ENCODE assay signal across 10 cellular contexts in the genomic region with DNA sequence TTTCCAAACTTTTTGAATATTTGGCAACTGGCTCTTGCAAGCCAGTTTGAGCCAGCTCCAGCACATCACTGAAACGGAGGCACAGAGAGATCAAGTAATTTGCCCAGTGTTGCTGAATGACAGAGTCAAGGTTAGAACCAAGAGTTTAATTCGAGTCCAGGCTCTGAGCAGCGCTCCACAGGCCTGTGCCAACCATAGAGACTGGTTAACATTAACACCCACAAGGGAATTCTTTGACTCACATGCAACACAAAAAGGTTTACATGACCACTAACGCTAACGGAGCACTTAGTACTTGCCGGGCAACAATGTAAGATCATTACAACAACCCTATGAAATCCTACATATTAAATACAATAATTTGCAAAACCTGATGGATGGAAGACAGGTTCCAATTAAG. TPM values are rescaled to one million over a fixed set of nuclear protein-coding genes. Genes with fewer than 3 reads are reported as not detected.
A peak's percentile ranks its signal among the peaks of the same experiment; 100 is the strongest.
DNase-seq lines count a peak whose midpoint lies in the region; ATAC-seq and TF ChIP-seq lines count a peak whose summit lies in the region.
"Had no signal": no experiment of that assay in that cellular context is flagged by ENCODE, and none has a peak within 500 bp of the region (broad histone marks: within the 10 kb centered on the region; RNA-seq: fewer than 3 reads in every experiment).

No MANE protein-coding gene starts in this region.

- H3K4me1 Mint-ChIP-seq in endodermal cell = peaks cover 22% of the 10 kb centered on the region

- H3K4me3 ChIP-seq in Panc1 (ENCODE audit: low read depth in 2 of 2, low read length in 2 of 2) (peak overlapping the region; percentile 75 to 82), colonic mucosa (peak overlapping the region; percentile 79), sigmoid colon (peak overlapping the region; percentile 73 to 96 (median 82)), endodermal cell (ENCODE audit: low read length) (no peak overlapping the region)

- H3K9ac ChIP-seq in colonic mucosa (ENCODE audit: low read depth in 2 of 2, low read length in 2 of 2) (peak overlapping the region; percentile 64 to 72), endodermal cell (ENCODE audit: extremely low read depth, low read length, poor library complexity, severe bottlenecking) (no peak overlapping the region)
- H3K9ac ChIP-seq: parathyroid adenoma had no signal

- ATAC-seq in Panc1 (no peak), GM18511 (IDR thresholded peaks at IDR 0.05; ENCODE audit: unreplicated experiment) (no peak), GM19452 (IDR thresholded peaks at IDR 0.05; ENCODE audit: unreplicated experiment) (no peak), GM21737 (IDR thresholded peaks at IDR 0.05; ENCODE audit: unreplicated experiment) (no peak)

- intact Hi-C loops in Panc1 (cut with micrococcal nuclease; ENCODE audit: unreplicated experiment) = no loop called here
- intact Hi-C loops in colonic mucosa (cut with DNase I) = no loop called here
- intact Hi-C loops in sigmoid colon (cut with DNase I) = loop anchor here (5.0 kb wide), 1 partner anchor 111 kb away; the partner anchor contains the start of gene BAG3

- CTCF ChIA-PET in Panc1 (lab: Charles Lee) = interaction anchor here (0.7 kb wide), 1 partner anchor 241 kb away, joined by 3 read pairs; no protein-coding TSS in a partner anchor

- H3K9me3 Mint-ChIP-seq in endodermal cell = no peaks in the 10 kb centered on the region

- H3K4me1 ChIP-seq in Panc1 (ENCODE audit: control insufficient read depth, insufficient read depth, low read length) (peaks cover 62% of the 10 kb centered on the region), colonic mucosa (peaks cover 24% of the 10 kb centered on the region), sigmoid colon (peaks cover 0 to 82% (median 77%) of the 10 kb centered on the region in 4 donors), endodermal cell (ENCODE audit: control insufficient read depth, insufficient read depth, low read length) (peaks cover 4% of the 10 kb centered on the region)

- H3K4me3 Mint-ChIP-seq in endodermal cell = no peak overlapping the region

- H3K9me3 ChIP-seq in Panc1 (ENCODE audit: control insufficient read depth, insufficient read depth, low read depth, low read length) (no peaks in the 10 kb centered on the region), colonic mucosa (no peaks in the 10 kb centered on the region), sigmoid colon (no peaks in the 10 kb centered on the region), endodermal cell (ENCODE audit: control insufficient read depth, low read length) (no peaks in the 10 kb centered on the region)

- no peak for TF ChIP-seq POLR2A in sigmoid colon (IDR thresholded peaks at IDR 0.05)

- DNase-seq in ELR (ENCODE audit: low read depth) (peak; percentile 65), Panc1 (ENCODE audit: low read depth, low spot score) (no peak), colonic mucosa (no peak), sigmoid colon (peak; percentile 58), endodermal cell (no peak)
- DNase-seq: NCI-H2081 had no signal

- WGBS in sigmoid colon, 2 donors = 51 to 62% methylated on average over 6 of the region's 6 CpGs
- 79 to 84% methylated on average over 6 of the region's 6 CpGs for WGBS in endodermal cell (ENCODE audit: insufficient coverage in 1 of 2, insufficient read length in 1 of 2), 2 experiments

- H3K27me3 ChIP-seq in Panc1 (ENCODE audit: control insufficient read depth, insufficient read depth, low read length) (no peaks in the 10 kb centered on the region), colonic mucosa (no peaks in the 10 kb centered on the region), sigmoid colon (no peaks in the 10 kb centered on the region), endodermal cell (ENCODE audit: control insufficient read depth, insufficient read depth, low read length, poor library complexity, severe bottlenecking) (peaks cover 66% of the 10 kb centered on the region)

- H3K36me3 ChIP-seq in Panc1 (ENCODE audit: control insufficient read depth, insufficient read depth, low read length) = no peaks in the 10 kb centered on the region; the same call in 1 of the 2 replicates
- H3K36me3 ChIP-seq in colonic mucosa = no peaks in the 10 kb centered on the region
- no peaks in the 10 kb centered on the region for H3K36me3 ChIP-seq in sigmoid colon
- no peaks in the 10 kb centered on the region for H3K36me3 ChIP-seq in endodermal cell (ENCODE audit: control insufficient read depth, insufficient read depth, low read length)

- no peak for TF ChIP-seq EP300 in sigmoid colon (IDR thresholded peaks at IDR 0.05)

- TF ChIP-seq CTCF in Panc1 (IDR thresholded peaks at IDR 0.05) (no peak), colonic mucosa (IDR thresholded peaks at IDR 0.05) (no peak), sigmoid colon (IDR thresholded peaks at IDR 0.05) (no peak), endodermal cell (conservative IDR thresholded peaks at IDR 0.05) (no peak)

- H3K27ac ChIP-seq in Panc1 (ENCODE audit: low read length) (peak overlapping the region; percentile 80; the same call in 1 of the 2 replicates), colonic mucosa (peak overlapping the region; percentile 90), sigmoid colon (peak overlapping the region in 3 of 4 donors; percentile 83 to 97 (median 95)), endodermal cell (ENCODE audit: low read depth, low read length) (no peak overlapping the region)
- H3K27ac ChIP-seq: parathyroid adenoma had no signal

- in situ Hi-C loops in Panc1 (cut with HindIII; ENCODE audit: low pct_unique_long_range_greater_than_20kb, low sequenced_read_pairs) = no loop called here

- no TSS peak for BruUV-seq in Panc1 (replicated peaks; lab: Mats Ljungman, UMichigan)

- no peaks in the 10 kb centered on the region for H3K36me3 Mint-ChIP-seq in endodermal cell (ENCODE audit: low read depth)

- POLR2A ChIA-PET in Panc1 (lab: Charles Lee) = interaction anchor here (0.5 kb wide), 1 partner anchor 373 kb away, joined by 4 read pairs; no protein-coding TSS in a partner anchor

- no peak overlapping the region for H3K27ac Mint-ChIP-seq in endodermal cell

- H3K27me3 Mint-ChIP-seq in endodermal cell (ENCODE audit: insufficient read depth) = peaks cover 76% of the 10 kb centered on the region

RNA-seq across cellular contexts. Expression of gene RGS10, which starts 1.5 kb away (rescaled TPM):
- total RNA-seq in Panc1 (2021; ENCODE audit: unreplicated experiment) (68.6 TPM), colonic mucosa (10 to 100 TPM; 17.8 to 23.6 TPM), sigmoid colon (100 to 1,000 TPM; 125 to 192 (median 167) TPM), endodermal cell (1 to 10 TPM; 4.3 to 7.5 TPM)
- polyA plus RNA-seq in Panc1 (2012; ENCODE audit: insufficient read length) = 64.0 TPM
- polyA plus RNA-seq in sigmoid colon = 100 to 1,000 TPM in 1 of 3 donors, 10 to 100 TPM in 2; 54.1 to 106 (median 64.3) TPM
- polyA plus RNA-seq in endodermal cell (2013, experiment 1 of 2) = 9.8 TPM
- 8.5 TPM for polyA plus RNA-seq in endodermal cell (2013, experiment 2 of 2)

RNA-seq across cellular contexts. Expression of gene TIAL1, which starts 55.7 kb away (rescaled TPM):
- total RNA-seq in Panc1 (2021; ENCODE audit: unreplicated experiment) = 236 TPM
- polyA plus RNA-seq in Panc1 (2012; ENCODE audit: insufficient read length) = 119 TPM
- total RNA-seq in colonic mucosa = 100 to 1,000 TPM; 104 to 126 TPM
- 100 to 1,000 TPM in 1 of 4 donors, 10 to 100 TPM in 3; 68.3 to 132 (median 90.0) TPM for total RNA-seq in sigmoid colon
- polyA plus RNA-seq in sigmoid colon = 10 to 100 TPM; 29.4 to 47.8 (median 30.1) TPM
- 100 to 1,000 TPM; 156 to 176 TPM for total RNA-seq in endodermal cell
- polyA plus RNA-seq in endodermal cell (2013, experiment 1 of 2) = 163 TPM
- polyA plus RNA-seq in endodermal cell (2013, experiment 2 of 2) = 149 TPM

Comparison
In these comparisons a context has a peak if more than half of its experiments do, and no peak if none do; other contexts are left out.
1. DNase-seq: peak in ELR (single experiment) and sigmoid colon (single experiment); none in Panc1 (single experiment), colonic mucosa (single experiment) and endodermal cell (single experiment).